8 cellular contexts compared by ENCODE assay signal in genomic region chr11:44621140-44621681, GRCh38. TPM values are rescaled to one million over a fixed set of nuclear protein-coding genes. Genes with fewer than 3 reads are reported as not detected.
A peak's percentile ranks its signal among the peaks of the same experiment; 100 is the strongest.
DNase-seq lines count a peak whose midpoint lies in the region; ATAC-seq and TF ChIP-seq lines count a peak whose summit lies in the region.

No MANE protein-coding gene starts in this region.

- 38 to 40% methylated on average over 18 to 24 of the region's 24 CpGs for WGBS in body of pancreas, 2 donors
- no CpG with 5 or more reads among the region's 24 CpGs for WGBS in iPS DF 6.9 (ENCODE audit: insufficient coverage, insufficient read length)
- WGBS in sigmoid colon, 2 donors, result 19 to 43% methylated on average over 24 of the region's 24 CpGs

- no peak for TF ChIP-seq EP300 in sigmoid colon (IDR thresholded peaks at IDR 0.05)

- peak; percentile 50 for DNase-seq in activated T-cell treated with anti-CD3 and anti-CD28 coated beads for 1 hour (ENCODE audit: low read depth)
- DNase-seq in activated T-cell treated with anti-CD3 and anti-CD28 coated beads for 4 hours, result no peak
- peak; percentile 69 for DNase-seq in NB4 (ENCODE audit: low read depth)
- peak; percentile 31 to 55 (median 49) for DNase-seq in T-helper 2 cell
- peak; percentile 51 to 69 (median 59) for DNase-seq in body of pancreas
- peak; percentile 52 for DNase-seq in iPS DF 6.9 (ENCODE audit: low read depth, low spot score)
- DNase-seq in sigmoid colon, result peak; percentile 83

- H3K27ac ChIP-seq in body of pancreas (no peak overlapping the region), iPS DF 6.9 (ENCODE audit: low read length) (no peak overlapping the region), sigmoid colon (no peak overlapping the region)

- no peaks in the 10 kb centered on the region for H3K27me3 ChIP-seq in body of pancreas
- no peaks in the 10 kb centered on the region for H3K27me3 ChIP-seq in iPS DF 6.9 (ENCODE audit: control insufficient read depth, insufficient read depth, low read length)
- H3K27me3 ChIP-seq in sigmoid colon, result no peaks in the 10 kb centered on the region

- H3K9me3 ChIP-seq in body of pancreas, result no peaks in the 10 kb centered on the region
- no peaks in the 10 kb centered on the region for H3K9me3 ChIP-seq in iPS DF 6.9 (ENCODE audit: control insufficient read depth, insufficient read depth, low read length)
- H3K9me3 ChIP-seq in sigmoid colon, result no peaks in the 10 kb centered on the region

- no peak overlapping the region for H3K4me3 ChIP-seq in NB4 (ENCODE audit: low read depth, low read length)
- no peak overlapping the region for H3K4me3 ChIP-seq in body of pancreas
- peak overlapping the region; percentile 26; the same call in 1 of the 2 replicates for H3K4me3 ChIP-seq in iPS DF 6.9 (ENCODE audit: low read length)
- H3K4me3 ChIP-seq in sigmoid colon, result no peak overlapping the region

- TF ChIP-seq POLR2A in NB4 (IDR thresholded peaks at IDR 0.05; ENCODE audit: extremely low read depth, insufficient read length), result no peak
- TF ChIP-seq POLR2A in body of pancreas (IDR thresholded peaks at IDR 0.05), result no peak
- TF ChIP-seq POLR2A in sigmoid colon (IDR thresholded peaks at IDR 0.05), result no peak

- H3K4me1 ChIP-seq in body of pancreas (peaks cover 6% of the 10 kb centered on the region), iPS DF 6.9 (ENCODE audit: control insufficient read depth, insufficient read depth, low read length) (peaks cover 1% of the 10 kb centered on the region; the same call in 1 of the 2 replicates), sigmoid colon (peaks cover 0 to 27% (median 27%) of the 10 kb centered on the region in 4 donors)

- intact Hi-C loops in body of pancreas (cut with DNase I), result loop anchor here (5.0 kb wide), 1 partner anchor 291 kb away; no protein-coding TSS in a partner anchor
- intact Hi-C loops in sigmoid colon (cut with DNase I), result loop anchor here (1.0 kb wide), 1 partner anchor 290 kb away; no protein-coding TSS in a partner anchor

- peak; percentile 73 for ATAC-seq in body of pancreas
- no peak for ATAC-seq in HG02588 (IDR thresholded peaks at IDR 0.05; ENCODE audit: unreplicated experiment)

- TF ChIP-seq CTCF in NB4 (IDR thresholded peaks at IDR 0.05; ENCODE audit: low read depth, low read length) (peak; percentile 82), body of pancreas (IDR thresholded peaks at IDR 0.05) (peak; percentile 66 to 85 (median 80)), sigmoid colon (IDR thresholded peaks at IDR 0.05) (peak; percentile 92 to 99 (median 95))

- H3K36me3 ChIP-seq in body of pancreas (replicated peaks in 1 of 2; ENCODE audit: insufficient read depth in 1 of 2, low read depth in 2 of 2), result peaks cover 0 to 3% of the 10 kb centered on the region in 2 donors
- no peaks in the 10 kb centered on the region for H3K36me3 ChIP-seq in iPS DF 6.9 (ENCODE audit: control insufficient read depth, insufficient read depth, low read length)
- no peaks in the 10 kb centered on the region for H3K36me3 ChIP-seq in sigmoid colon

RNA-seq across cellular contexts. Expression of gene CD82, which starts 55.7 kb away (rescaled TPM):
- total RNA-seq in body of pancreas (10 to 100 TPM; 11.4 to 13.5 TPM), sigmoid colon (10 to 100 TPM in 3 of 4 donors, 1 to 10 TPM in 1; 8.7 to 23.3 (median 16.8) TPM)
- polyA plus RNA-seq in sigmoid colon, result 10 to 100 TPM in 1 of 3 donors, 1 to 10 TPM in 2; 4.2 to 67.4 (median 6.0) TPM
